13 cellular contexts compared by ENCODE assay signal in genomic region chr20:52749020-52749419, GRCh38.
DNase-seq lines count a peak whose midpoint lies in the region; ATAC-seq and TF ChIP-seq lines count a peak whose summit lies in the region.
"Had no signal": no experiment of that assay in that cellular context is flagged by ENCODE, and none has a peak within 500 bp of the region (broad histone marks: within the 10 kb centered on the region; RNA-seq: fewer than 3 reads in every experiment).

No MANE protein-coding gene starts in this region.

- H3K4me2 ChIP-seq in mesenchymal stem cell (ENCODE audit: low read length, poor library complexity, severe bottlenecking), result no peak overlapping the region

- no peak overlapping the region for H2BK120ac ChIP-seq in mesenchymal stem cell (ENCODE audit: low read depth, low read length)

- no peaks in the 10 kb centered on the region for H3K36me3 ChIP-seq in mesenchymal stem cell (ENCODE audit: control insufficient read depth in 1 of 2, insufficient read depth in 2 of 2, low read depth in 1 of 2, low read length in 2 of 2)

- no peaks in the 10 kb centered on the region for H3K9me3 ChIP-seq in mesenchymal stem cell (ENCODE audit: control insufficient read depth, low read length)

- no peak for TF ChIP-seq CTCF in AG10803 (conservative IDR thresholded peaks at IDR 0.05; ENCODE audit: low read length)

- H2BK15ac ChIP-seq in mesenchymal stem cell (ENCODE audit: low read depth, poor library complexity, severe bottlenecking), result no peak overlapping the region

- H3K4me3 ChIP-seq in AG10803 (ENCODE audit: low read length), result no peak overlapping the region
- H3K4me3 ChIP-seq in mesenchymal stem cell (ENCODE audit: insufficient read depth in 1 of 2, low read depth in 1 of 2, low read length in 2 of 2), result peak overlapping the region in 1 of 2 experiments; percentile 20

- H3K23ac ChIP-seq in mesenchymal stem cell (ENCODE audit: low read length in 2 of 2), result no peak overlapping the region

- no peak overlapping the region for H2BK12ac ChIP-seq in mesenchymal stem cell (ENCODE audit: low read length in 2 of 2)

- intact Hi-C loops in Right ventricle myocardium superior (cut with DNase I), result no loop called here

- no peak overlapping the region for H2AK5ac ChIP-seq in mesenchymal stem cell (ENCODE audit: low read length, severe bottlenecking)

- H3K4ac ChIP-seq in mesenchymal stem cell (ENCODE audit: low read depth in 1 of 2, low read length in 2 of 2), result no peak overlapping the region

- 100% methylated on average over 1 of the region's 1 CpG for WGBS in mesenchymal stem cell

- H2BK5ac ChIP-seq in mesenchymal stem cell (ENCODE audit: low read depth, low read length, poor library complexity, severe bottlenecking), result no peak overlapping the region

- no peak overlapping the region for H4K8ac ChIP-seq in mesenchymal stem cell (ENCODE audit: low read length)

- no peak overlapping the region for H2AFZ ChIP-seq in mesenchymal stem cell (ENCODE audit: low read depth, low read length)

- no peak overlapping the region for H3K27ac ChIP-seq in mesenchymal stem cell (ENCODE audit: low read length, poor library complexity, severe bottlenecking)

- peak; percentile 67 for ATAC-seq in Right ventricle myocardium superior (ENCODE audit: poor library complexity)
- no peak for ATAC-seq in GM18867 (IDR thresholded peaks at IDR 0.05; ENCODE audit: unreplicated experiment)
- ATAC-seq: Panc1 had no signal

- peak overlapping the region; percentile 75 for H3K9ac ChIP-seq in mesenchymal stem cell (ENCODE audit: low read length)

- H3K18ac ChIP-seq in mesenchymal stem cell (ENCODE audit: low read depth in 1 of 2, low read length in 2 of 2), result no peak overlapping the region

- DNase-seq in AG10803 (ENCODE audit: low read depth), result peak; percentile 26
- peak; percentile 74 for DNase-seq in NCI-H1694 treated with DMSO at 0.1 percent for 48 hours (lab: John Stamatoyannopoulos, UW)
- DNase-seq in Right ventricle myocardium superior, result no peak
- no peak for DNase-seq in mesenchymal stem cell
- DNase-seq in NOMO-1 (lab: John Stamatoyannopoulos, UW; ENCODE audit: unreplicated experiment in 2 of 2), result no peak
- no peak for DNase-seq in stimulated activated naive CD4-positive, alpha-beta T cell treated with Interleukin-2 at 50 U/mL for 16 hours (lab: John Stamatoyannopoulos, UW)
- no peak for DNase-seq in stimulated activated CD4-positive, alpha-beta T cell treated with anti-CD3 and anti-CD28 coated beads, Interleukin-15, amount 100 ng/mL, for 24 hours
- DNase-seq: GOT3, NCI-H1930, NCI-H510A, NCI-H82 had no signal

- H3K79me1 ChIP-seq in mesenchymal stem cell (replicated peaks; ENCODE audit: low read length, poor library complexity, severe bottlenecking), result no peaks in the 10 kb centered on the region

- H3K14ac ChIP-seq in mesenchymal stem cell (ENCODE audit: low read length in 2 of 2), result no peak overlapping the region

- H4K91ac ChIP-seq in mesenchymal stem cell (ENCODE audit: low read length), result no peak overlapping the region

- no peaks in the 10 kb centered on the region for H3K4me1 ChIP-seq in mesenchymal stem cell (ENCODE audit: control insufficient read depth, insufficient read depth, low read depth, low read length)

- no peaks in the 10 kb centered on the region for H3K27me3 ChIP-seq in mesenchymal stem cell (ENCODE audit: control insufficient read depth in 1 of 2, insufficient read depth in 1 of 2, low read length in 2 of 2)

Comparison
In these comparisons a context has a peak if more than half of its experiments do, and no peak if none do; other contexts are left out.
1. DNase-seq: peak in AG10803 (single experiment) and NCI-H1694 treated with DMSO at 0.1 percent for 48 hours (single experiment); none in Right ventricle myocardium superior (single experiment), mesenchymal stem cell (single experiment), NOMO-1 (0 of 2), stimulated activated naive CD4-positive, alpha-beta T cell treated with Interleukin-2 at 50 U/mL for 16 hours (single experiment) and stimulated activated CD4-positive, alpha-beta T cell treated with anti-CD3 and anti-CD28 coated beads, Interleukin-15, amount 100 ng/mL, for 24 hours (single experiment).